8 cellular contexts compared by ENCODE assay signal in genomic region chr5:141664733-141665461, GRCh38. TPM values are rescaled to one million over a fixed set of nuclear protein-coding genes. Genes with fewer than 3 reads are reported as not detected.
DNase-seq lines count a peak whose midpoint lies in the region; ATAC-seq and TF ChIP-seq lines count a peak whose summit lies in the region.

No MANE protein-coding gene starts in this region.

- H4K20me1 ChIP-seq in OCI-LY3 (ENCODE audit: insufficient read depth, low read length), result no peaks in the 10 kb centered on the region

- no peaks in the 10 kb centered on the region for H3K36me3 ChIP-seq in OCI-LY3 (replicated peaks; ENCODE audit: low read depth, low read length)
- peaks cover 9 to 27% of the 10 kb centered on the region in 2 donors for H3K36me3 ChIP-seq in neuronal stem cell (replicated peaks in 1 of 2; ENCODE audit: control insufficient read depth in 2 of 2, insufficient read depth in 2 of 2, low read length in 2 of 2)
- H3K36me3 ChIP-seq in suprapubic skin, result no peaks in the 10 kb centered on the region

- H3K4me3 ChIP-seq in OCI-LY3 (ENCODE audit: low read length), result no peak overlapping the region
- no peak overlapping the region for H3K4me3 ChIP-seq in neuronal stem cell (ENCODE audit: low read length in 2 of 2)
- H3K4me3 ChIP-seq in suprapubic skin, result no peak overlapping the region

- no peaks in the 10 kb centered on the region for H3K79me1 ChIP-seq in neuronal stem cell (ENCODE audit: low read depth, low read length)

- no peaks in the 10 kb centered on the region for H3K9me3 ChIP-seq in OCI-LY3 (ENCODE audit: insufficient read depth, low read length)
- no peaks in the 10 kb centered on the region for H3K9me3 ChIP-seq in neuronal stem cell (replicated peaks in 1 of 2; ENCODE audit: control insufficient read depth in 2 of 2, insufficient read depth in 1 of 2, low read depth in 1 of 2, low read length in 2 of 2)
- no peaks in the 10 kb centered on the region for H3K9me3 ChIP-seq in suprapubic skin

- no peak overlapping the region for H3K4ac ChIP-seq in neuronal stem cell (ENCODE audit: low read length)

- no peak overlapping the region for H3K14ac ChIP-seq in neuronal stem cell (ENCODE audit: low read length)

- H3K4me2 ChIP-seq in OCI-LY3 (ENCODE audit: low read length) (peak overlapping the region; percentile 34), neuronal stem cell (ENCODE audit: insufficient read depth, low read length, poor library complexity, severe bottlenecking) (no peak overlapping the region)

- TF ChIP-seq POLR2A in suprapubic skin (IDR thresholded peaks at IDR 0.05), result no peak

- no peak overlapping the region for H3K27ac ChIP-seq in OCI-LY3 (ENCODE audit: low read length)
- no peak overlapping the region for H3K27ac ChIP-seq in neuronal stem cell (replicated peaks; ENCODE audit: low read length)
- no peak overlapping the region for H3K27ac ChIP-seq in suprapubic skin

- H3K79me2 ChIP-seq in OCI-LY3 (ENCODE audit: low read length), result no peaks in the 10 kb centered on the region

- DNase-seq in D341Med (ENCODE audit: low spot score) (peak; percentile 83), activated T-cell treated with anti-CD3 and anti-CD28 coated beads for 4 hours (peak; percentile 60), fibroblast of gingiva (ENCODE audit: low read depth) (peak; percentile 33), neuronal stem cell (ENCODE audit: low spot score) (peak; percentile 74), suprapubic skin (ENCODE audit: low spot score in 2 of 2) (peak in 1 of 2 donors; percentile 76)

- TF ChIP-seq CTCF in OCI-LY3 (IDR thresholded peaks at IDR 0.05; ENCODE audit: low read depth, low read length) (peak; percentile 81), suprapubic skin (IDR thresholded peaks at IDR 0.05) (peak; percentile 33 to 89)

- H2BK15ac ChIP-seq in neuronal stem cell (ENCODE audit: low read length), result no peak overlapping the region

- peak overlapping the region; percentile 55 for H2AFZ ChIP-seq in OCI-LY3 (ENCODE audit: low read depth, low read length)
- H2AFZ ChIP-seq in neuronal stem cell (ENCODE audit: low read length), result peak overlapping the region; percentile 58

- H4K8ac ChIP-seq in neuronal stem cell (ENCODE audit: low read depth, low read length), result no peak overlapping the region

- H3K9ac ChIP-seq in OCI-LY3 (ENCODE audit: low read length), result 0 out of 2 replicates have a peak overlapping the region, but pooled peaks have one; percentile 0
- H3K9ac ChIP-seq in neuronal stem cell (ENCODE audit: low read depth, low read length, poor library complexity), result peak overlapping the region; percentile 15

- no peak overlapping the region for H2BK120ac ChIP-seq in neuronal stem cell (ENCODE audit: low read depth, low read length)

- H2BK5ac ChIP-seq in neuronal stem cell (ENCODE audit: low read length), result no peak overlapping the region

- H2AK5ac ChIP-seq in neuronal stem cell (ENCODE audit: low read depth, low read length), result no peak overlapping the region

- H3K23ac ChIP-seq in neuronal stem cell (ENCODE audit: low read depth, low read length, poor library complexity), result no peak overlapping the region

- no CpG with 5 or more reads among the region's 13 CpGs for WGBS in neuronal stem cell (ENCODE audit: extremely low coverage in 2 of 2, insufficient read length in 2 of 2, insufficient replicate concordance in 1 of 2), 2 donors
- 45% methylated on average over 2 of the region's 13 CpGs for WGBS in suprapubic skin

- no peak overlapping the region for H3K18ac ChIP-seq in neuronal stem cell (ENCODE audit: low read length)

- H3K4me1 ChIP-seq in OCI-LY3 (ENCODE audit: low read length), result peaks cover 4% of the 10 kb centered on the region; the same call in 1 of the 2 replicates
- H3K4me1 ChIP-seq in neuronal stem cell (ENCODE audit: control insufficient read depth in 2 of 2, insufficient read depth in 1 of 2, low read depth in 1 of 2, low read length in 2 of 2), result no peaks in the 10 kb centered on the region
- no peaks in the 10 kb centered on the region for H3K4me1 ChIP-seq in suprapubic skin

- no peak overlapping the region for H4K91ac ChIP-seq in neuronal stem cell (ENCODE audit: low read depth, low read length, poor library complexity)

- H2BK12ac ChIP-seq in neuronal stem cell (ENCODE audit: low read length), result no peak overlapping the region

- ATAC-seq in GM19438 (IDR thresholded peaks at IDR 0.05; ENCODE audit: low read depth, unreplicated experiment) (peak; percentile 99), HG03460 (IDR thresholded peaks at IDR 0.05; ENCODE audit: unreplicated experiment) (peak; percentile 65)

- H3K27me3 ChIP-seq in OCI-LY3 (ENCODE audit: low read depth, low read length), result no peaks in the 10 kb centered on the region
- H3K27me3 ChIP-seq in neuronal stem cell (ENCODE audit: control insufficient read depth in 3 of 3, insufficient read depth in 3 of 3, low read depth in 1 of 3, low read length in 3 of 3), result no peaks in the 10 kb centered on the region
- no peaks in the 10 kb centered on the region for H3K27me3 ChIP-seq in suprapubic skin

- no peak for TF ChIP-seq EP300 in suprapubic skin (IDR thresholded peaks at IDR 0.05)

RNA-seq across cellular contexts. Expression of gene FCHSD1, which starts 13.7 kb away (rescaled TPM):
- polyA plus RNA-seq in neuronal stem cell (2013, experiment 1 of 2), result 11.3 TPM
- polyA plus RNA-seq in neuronal stem cell (2013, experiment 2 of 2), result 10.9 TPM
- total RNA-seq in suprapubic skin, result 100 to 1,000 TPM in 2 of 4 donors, 10 to 100 TPM in 2; 40.1 to 117 (median 77.1) TPM

RNA-seq across cellular contexts. Expression of gene ARAP3, which starts 17.1 kb away (rescaled TPM):
- 19.7 TPM for polyA plus RNA-seq in neuronal stem cell (2013, experiment 1 of 2)
- 19.5 TPM for polyA plus RNA-seq in neuronal stem cell (2013, experiment 2 of 2)
- 1 to 10 TPM; 1.5 to 7.4 (median 4.3) TPM for total RNA-seq in suprapubic skin

RNA-seq across cellular contexts. Expression of gene RELL2, which starts 28.1 kb away (rescaled TPM):
- polyA plus RNA-seq in neuronal stem cell (2013, experiment 1 of 2), result 2.6 TPM
- polyA plus RNA-seq in neuronal stem cell (2013, experiment 2 of 2), result 2.5 TPM
- 1 to 10 TPM; 2.9 to 9.0 (median 5.7) TPM for total RNA-seq in suprapubic skin

RNA-seq across cellular contexts. Expression of gene HDAC3, which starts 28.2 kb away (rescaled TPM):
- 61.4 TPM for polyA plus RNA-seq in neuronal stem cell (2013, experiment 1 of 2)
- polyA plus RNA-seq in neuronal stem cell (2013, experiment 2 of 2), result 61.9 TPM
- 10 to 100 TPM; 50.0 to 79.2 (median 59.4) TPM for total RNA-seq in suprapubic skin

RNA-seq across cellular contexts. Expression of gene DIAPH1, which starts 46.1 kb away (rescaled TPM):
- polyA plus RNA-seq in neuronal stem cell (2013, experiment 1 of 2), result 34.7 TPM
- polyA plus RNA-seq in neuronal stem cell (2013, experiment 2 of 2), result 34.1 TPM
- total RNA-seq in suprapubic skin, result 100 to 1,000 TPM in 1 of 4 donors, 10 to 100 TPM in 3; 83.0 to 115 (median 95.1) TPM
